ENCODE assay signal across 8 cellular contexts in the genomic region with DNA sequence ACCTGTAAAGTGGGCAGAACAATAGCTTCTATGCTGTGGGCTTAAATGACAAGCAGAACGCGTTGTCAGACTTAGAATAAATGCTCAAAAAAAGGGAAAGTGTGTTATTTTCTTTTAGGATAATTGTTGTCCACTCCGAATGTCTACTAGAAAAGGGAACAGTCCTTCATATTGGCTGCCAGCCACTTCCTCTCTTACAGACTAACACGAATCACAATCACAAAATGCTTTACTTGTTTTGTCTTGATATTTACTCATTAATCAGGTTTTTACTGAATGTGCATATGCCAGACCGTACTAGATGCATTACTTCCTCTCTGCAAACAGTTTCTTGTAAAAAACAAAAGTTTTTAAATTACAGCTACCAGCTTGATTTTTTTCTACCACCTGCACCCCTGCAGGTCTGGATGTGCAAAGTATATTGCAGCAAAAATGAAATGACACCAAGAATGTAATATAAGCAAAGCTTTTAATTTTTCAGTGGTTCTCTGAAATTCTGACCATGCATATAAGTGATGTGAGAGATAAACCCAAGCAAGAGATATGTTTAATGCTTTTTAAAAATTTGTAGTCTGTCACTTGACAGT. TPM values are rescaled to one million over a fixed set of nuclear protein-coding genes. Genes with fewer than 3 reads are reported as not detected.
DNase-seq lines count a peak whose midpoint lies in the region; ATAC-seq and TF ChIP-seq lines count a peak whose summit lies in the region.

No MANE protein-coding gene starts in this region.

- H2BK20ac ChIP-seq in H9 (ENCODE audit: low read depth, low read length, poor library complexity, severe bottlenecking): no peak overlapping the region

- H3K27me3 ChIP-seq in H9 (ENCODE audit: insufficient read depth, low read length) (no peaks in the 10 kb centered on the region), RWPE2 (ENCODE audit: insufficient read depth, poor library complexity, severe bottlenecking) (no peaks in the 10 kb centered on the region), rectal smooth muscle tissue (ENCODE audit: control insufficient read depth, insufficient read depth, low read length) (no peaks in the 10 kb centered on the region)

- H3K18ac ChIP-seq in H9 (ENCODE audit: insufficient read length, low read depth, low read length): no peak overlapping the region

- no peak overlapping the region for H2AFZ ChIP-seq in H9 (ENCODE audit: low read length)

- peak overlapping the region; percentile 88 for H3K56ac ChIP-seq in H9 (ENCODE audit: insufficient read length, low read depth, low read length)

- H4K8ac ChIP-seq in H9 (replicated peaks; ENCODE audit: insufficient read length, low read depth, low read length): no peak overlapping the region

- H3K23ac ChIP-seq in H9 (ENCODE audit: insufficient read length, low read depth, low read length): no peak overlapping the region

- H3K79me2 ChIP-seq in H9 (ENCODE audit: insufficient read depth, low read length): peaks cover 9% of the 10 kb centered on the region; the same call in 1 of the 2 replicates

- peak overlapping the region; percentile 99; a peak in 6 of 7 replicates for H3K27ac Mint-ChIP-seq in H9

- peaks cover 4 to 11% (median 6%) of the 10 kb centered on the region in 3 experiments; a peak in 5 of 7 replicates for H3K36me3 Mint-ChIP-seq in H9 (ENCODE audit: insufficient read depth in 1 of 3, low read depth in 3 of 3)

- H3K4me2 ChIP-seq in H9 (ENCODE audit: insufficient read depth, insufficient read length, low read length): peak overlapping the region; percentile 87

- H3K36me3 ChIP-seq in RWPE2 (ENCODE audit: low read depth) (peaks cover 17% of the 10 kb centered on the region), rectal smooth muscle tissue (ENCODE audit: control insufficient read depth, insufficient read depth, low read length) (no peaks in the 10 kb centered on the region)

- H3K14ac ChIP-seq in H9 (ENCODE audit: insufficient read depth, low read length): 0 out of 2 replicates have a peak overlapping the region, but pooled peaks have one; percentile 94

- no peaks in the 10 kb centered on the region for H3K9me3 ChIP-seq in H9 (ENCODE audit: control insufficient read depth, low read depth, low read length)
- no peaks in the 10 kb centered on the region for H3K9me3 ChIP-seq in RWPE2 (ENCODE audit: severe bottlenecking)

- H3T11ph ChIP-seq in H9 (ENCODE audit: low read length): no peak overlapping the region

- H2BK12ac ChIP-seq in H9 (ENCODE audit: insufficient read length, low read depth, low read length): peak overlapping the region; percentile 43

- ATAC-seq in RWPE2 (ENCODE audit: low read depth): no peak
- ATAC-seq in HG03097 (IDR thresholded peaks at IDR 0.05; ENCODE audit: low FRiP score, unreplicated experiment): no peak

- H3K9me3 Mint-ChIP-seq in H9: no peaks in the 10 kb centered on the region; a peak in 1 of 5 replicates

- peak overlapping the region; percentile 85 for H4K5ac ChIP-seq in H9 (ENCODE audit: insufficient read length, low read depth, low read length)

- H3K4me1 ChIP-seq in H9 (ENCODE audit: insufficient read depth, low read length): no peaks in the 10 kb centered on the region; the same call in 1 of the 2 replicates
- peaks cover 15% of the 10 kb centered on the region for H3K4me1 ChIP-seq in RWPE2 (ENCODE audit: insufficient read depth, poor library complexity, severe bottlenecking)
- peaks cover 6% of the 10 kb centered on the region for H3K4me1 ChIP-seq in rectal smooth muscle tissue (ENCODE audit: control insufficient read depth, insufficient read depth, low read length)

- no CpG with 5 or more reads among the region's 5 CpGs for WGBS in H9 (ENCODE audit: extremely low coverage, insufficient read length, low lambda C conversion rate)

- peak overlapping the region; percentile 55 for H3K27ac ChIP-seq in H9 (ENCODE audit: insufficient read length, low read depth, low read length)
- H3K27ac ChIP-seq in RWPE2 (ENCODE audit: poor library complexity, severe bottlenecking): peak overlapping the region; percentile 60
- peak overlapping the region; percentile 79 for H3K27ac ChIP-seq in epithelial cell of prostate
- H3K27ac ChIP-seq in rectal smooth muscle tissue (ENCODE audit: low read depth, low read length): peak overlapping the region; percentile 89

- no peak overlapping the region for H4K91ac ChIP-seq in H9 (ENCODE audit: insufficient read length, low read depth, low read length)

- no peak for TF ChIP-seq CTCF in H9 (conservative IDR thresholded peaks at IDR 0.05)
- peak; percentile 40 for TF ChIP-seq CTCF in RWPE2 (IDR thresholded peaks at IDR 0.05; ENCODE audit: poor library complexity, severe bottlenecking)
- TF ChIP-seq CTCF in GM20000 (IDR thresholded peaks at IDR 0.05; ENCODE audit: extremely low read depth, missing control alignments): no peak

- H3K23me2 ChIP-seq in H9 (ENCODE audit: insufficient read length, low read depth, low read length, poor library complexity, severe bottlenecking): no peaks in the 10 kb centered on the region

- no peak overlapping the region for H2BK120ac ChIP-seq in H9 (ENCODE audit: low read depth, low read length, poor library complexity, severe bottlenecking)

- H3K27me3 Mint-ChIP-seq in H9 (ENCODE audit: low read depth): no peaks in the 10 kb centered on the region

- H3K4me1 Mint-ChIP-seq in H9: peaks cover 21 to 29% of the 10 kb centered on the region in 2 experiments

- H2AK5ac ChIP-seq in H9 (ENCODE audit: insufficient read length, low read length): no peak overlapping the region

- DNase-seq in H9 (no peak), RWPE2 (ENCODE audit: low spot score) (no peak), epithelial cell of prostate (ENCODE audit: low read depth, low spot score) (no peak), GM20000 (ENCODE audit: low spot score) (no peak), NCI-H187 (lab: John Stamatoyannopoulos, UW) (no peak)
- DNase-seq in stimulated activated CD4-positive, alpha-beta T cell treated with anti-CD3 and anti-CD28 coated beads, Interleukin-15, amount 100 ng/mL, for 24 hours: no peak

- no peaks in the 10 kb centered on the region for H4K20me1 ChIP-seq in H9 (ENCODE audit: control insufficient read depth, insufficient read depth, insufficient read length)

- peak overlapping the region; percentile 95 to 99 for H3K4me3 Mint-ChIP-seq in H9

- H3K4me3 ChIP-seq in RWPE2 (ENCODE audit: severe bottlenecking) (peak overlapping the region; percentile 94), rectal smooth muscle tissue (ENCODE audit: low read length) (peak overlapping the region; percentile 83)

- H3K79me1 ChIP-seq in H9 (ENCODE audit: insufficient read depth, low read depth, low read length, poor library complexity, severe bottlenecking): peaks cover 4% of the 10 kb centered on the region

- peak overlapping the region; percentile 17 for H2BK5ac ChIP-seq in H9 (ENCODE audit: insufficient read length, low read length)

- peak overlapping the region; percentile 97 for H3K9ac ChIP-seq in H9 (ENCODE audit: extremely low read depth, insufficient read length, low read length)
- peak overlapping the region; percentile 43 for H3K9ac ChIP-seq in rectal smooth muscle tissue (ENCODE audit: low read length)

- no peak overlapping the region for H3K4ac ChIP-seq in H9 (ENCODE audit: low read depth, low read length)

- H2BK15ac ChIP-seq in H9 (ENCODE audit: low read depth, low read length): no peak overlapping the region

RNA-seq across cellular contexts. Expression of a gene that starts 0.8 kb away (rescaled TPM):
- 14.3 and 14.4 TPM in 2 replicates for total RNA-seq in H9 (2021)

RNA-seq across cellular contexts. Expression of a gene that starts 36.8 kb away (rescaled TPM):
- total RNA-seq in H9 (2021): 48.1 and 51.6 TPM in 2 replicates
